Comparison of ENCODE assay signal across 17 cellular contexts in genomic region chr5:100043475-100043874, GRCh38.
DNase-seq lines count a peak whose midpoint lies in the region; ATAC-seq and TF ChIP-seq lines count a peak whose summit lies in the region.
"Had no signal": no experiment of that assay in that cellular context is flagged by ENCODE, and none has a peak within 500 bp of the region (broad histone marks: within the 10 kb centered on the region; RNA-seq: fewer than 3 reads in every experiment).

No MANE protein-coding gene starts in this region.

- no peak overlapping the region for H3K4me3 ChIP-seq in GM12865 (ENCODE audit: low read depth, low read length)
- H3K4me3 ChIP-seq: BLaER1, K562 had no signal

- no peaks in the 10 kb centered on the region for H3K27me3 Mint-ChIP-seq in activated T-helper 2 cell treated with anti-CD3 and anti-CD28 coated beads, Interferon-gamma antibody, Interleukin-2, Interleukin-4, amounts not matched to agents 10 μg/mL and 5 μg/mL and 100 μg/mL, durations not matched to agents 14 hours and 24 hours and 36 hours (ENCODE audit: low read depth)
- H3K27me3 Mint-ChIP-seq: CD8-positive, alpha-beta memory T cell had no signal

- ATAC-seq in GM18867 (IDR thresholded peaks at IDR 0.05; ENCODE audit: unreplicated experiment) (peak; percentile 33), HG02884 (IDR thresholded peaks at IDR 0.05; ENCODE audit: unreplicated experiment) (peak; percentile 42), HG03565 (IDR thresholded peaks at IDR 0.05; ENCODE audit: unreplicated experiment) (peak; percentile 35), HG02938 (IDR thresholded peaks at IDR 0.05; ENCODE audit: unreplicated experiment) (no peak)
- ATAC-seq: K562 had no signal

- no peak for TF ChIP-seq CTCF in GM12865 (IDR thresholded peaks at IDR 0.05; ENCODE audit: insufficient read depth, low read depth, low read length, missing control alignments)

- no peak overlapping the region for H3K4me3 Mint-ChIP-seq in activated T-helper 2 cell treated with anti-CD3 and anti-CD28 coated beads, Interferon-gamma antibody, Interleukin-2, Interleukin-4, amounts not matched to agents 10 μg/mL and 5 μg/mL and 100 μg/mL, durations not matched to agents 14 hours and 24 hours and 36 hours (ENCODE audit: low read depth)
- H3K4me3 Mint-ChIP-seq: CD8-positive, alpha-beta memory T cell; HFFc6 had no signal

- H3K36me3 Mint-ChIP-seq in activated T-helper 2 cell treated with anti-CD3 and anti-CD28 coated beads, Interferon-gamma antibody, Interleukin-2, Interleukin-4, amounts not matched to agents 10 μg/mL and 5 μg/mL and 100 μg/mL, durations not matched to agents 14 hours and 24 hours and 36 hours (ENCODE audit: low read depth): no peaks in the 10 kb centered on the region
- H3K36me3 Mint-ChIP-seq: CD8-positive, alpha-beta memory T cell had no signal

- H3K4me1 Mint-ChIP-seq in activated T-helper 2 cell treated with anti-CD3 and anti-CD28 coated beads, Interferon-gamma antibody, Interleukin-2, Interleukin-4, amounts not matched to agents 10 μg/mL and 5 μg/mL and 100 μg/mL, durations not matched to agents 14 hours and 24 hours and 36 hours (ENCODE audit: low read depth): no peaks in the 10 kb centered on the region
- H3K4me1 Mint-ChIP-seq: CD8-positive, alpha-beta memory T cell had no signal

- no peak overlapping the region for H3K27ac Mint-ChIP-seq in activated T-helper 2 cell treated with anti-CD3 and anti-CD28 coated beads, Interferon-gamma antibody, Interleukin-2, Interleukin-4, amounts not matched to agents 10 μg/mL and 5 μg/mL and 100 μg/mL, durations not matched to agents 14 hours and 24 hours and 36 hours
- H3K27ac Mint-ChIP-seq: CD8-positive, alpha-beta memory T cell; HFFc6 had no signal

- no peaks in the 10 kb centered on the region for H3K9me3 Mint-ChIP-seq in activated T-helper 2 cell treated with anti-CD3 and anti-CD28 coated beads, Interferon-gamma antibody, Interleukin-2, Interleukin-4, amounts not matched to agents 10 μg/mL and 5 μg/mL and 100 μg/mL, durations not matched to agents 14 hours and 24 hours and 36 hours
- H3K9me3 Mint-ChIP-seq: CD8-positive, alpha-beta memory T cell had no signal

- intact Hi-C loops in activated T-helper 2 cell treated with anti-CD3 and anti-CD28 coated beads, Interferon-gamma antibody, Interleukin-2, Interleukin-4, amounts not matched to agents 10 μg/mL and 5 μg/mL and 100 μg/mL, durations not matched to agents 14 hours and 24 hours and 36 hours (cut with micrococcal nuclease): no loop called here

- DNase-seq in GM12865 (ENCODE audit: low read depth) (peak; percentile 6), GF-D8 (lab: John Stamatoyannopoulos, UW) (no peak)
- DNase-seq in activated CD4-positive, alpha-beta T cell treated with anti-CD3 and anti-CD28 coated beads for 1 hour: no peak
- no peak for DNase-seq in activated T-helper 2 cell treated with anti-CD3 and anti-CD28 coated beads, Interferon-gamma antibody, Interleukin-2, Interleukin-4, amounts not matched to agents 10 μg/mL and 5 μg/mL and 100 μg/mL, durations not matched to agents 14 hours and 24 hours and 36 hours (ENCODE audit: low spot score)
- DNase-seq: Caco-2; CD8-positive, alpha-beta memory T cell; DND-41; GDM1; HCEC 1CT; HFFc6; Kasumi-1 had no signal
